ENCODE assay signal across 8 cellular contexts in genomic region chr12:57896139-57896436, GRCh38. TPM values are rescaled to one million over a fixed set of nuclear protein-coding genes. Genes with fewer than 3 reads are reported as not detected.
A peak's percentile ranks its signal among the peaks of the same experiment; 100 is the strongest.
DNase-seq lines count a peak whose midpoint lies in the region; ATAC-seq and TF ChIP-seq lines count a peak whose summit lies in the region.

No MANE protein-coding gene starts in this region.

- no peaks in the 10 kb centered on the region for H3K9me3 ChIP-seq in skeletal muscle tissue (ENCODE audit: control insufficient read depth in 3 of 3, low read length in 3 of 3)

- no peaks in the 10 kb centered on the region for H3K27me3 ChIP-seq in skeletal muscle tissue (ENCODE audit: control insufficient read depth in 3 of 3, insufficient read depth in 3 of 3, low read length in 3 of 3)

- ATAC-seq in left ventricle myocardium superior (peak; percentile 0), GM19397 (IDR thresholded peaks at IDR 0.05; ENCODE audit: unreplicated experiment) (no peak)

- H3K36me3 ChIP-seq in skeletal muscle tissue (ENCODE audit: control insufficient read depth in 3 of 3, insufficient read depth in 3 of 3, low read length in 3 of 3) = no peaks in the 10 kb centered on the region

- DNase-seq in HCEC 1CT = peak; percentile 32
- peak; percentile 38 for DNase-seq in left ventricle myocardium superior
- DNase-seq in MV-4-11 (lab: John Stamatoyannopoulos, UW) = no peak
- DNase-seq in iPS-NIHi11 (ENCODE audit: low spot score) = no peak
- no peak for DNase-seq in NCI-H1436 treated with DMSO at 0.1 percent for 48 hours (lab: John Stamatoyannopoulos, UW)

- peaks cover 69 to 74% (median 72%) of the 10 kb centered on the region in 3 donors for H3K4me1 ChIP-seq in skeletal muscle tissue (ENCODE audit: control insufficient read depth in 3 of 3, insufficient read depth in 3 of 3, low read length in 3 of 3)

- H3K4me3 ChIP-seq in WI38 (ENCODE audit: low read depth, low read length) = peak overlapping the region; percentile 53
- peak overlapping the region; percentile 67 to 77 (median 71) for H3K4me3 ChIP-seq in skeletal muscle tissue (ENCODE audit: low read length in 3 of 3)

- peak overlapping the region; percentile 82 to 96 (median 84) for H3K9ac ChIP-seq in skeletal muscle tissue (ENCODE audit: low read depth in 1 of 3, low read length in 3 of 3)

- TF ChIP-seq CTCF in WI38 (IDR thresholded peaks at IDR 0.05; ENCODE audit: low read depth, low read length) = no peak

- H3K27ac ChIP-seq in skeletal muscle tissue (ENCODE audit: low read depth, low read length) = peak overlapping the region; percentile 98

- intact Hi-C loops in left ventricle myocardium superior (cut with micrococcal nuclease) = loop anchor here (5.0 kb wide), 1 partner anchor 64 kb away; no protein-coding TSS in a partner anchor

RNA-seq across cellular contexts. Expression of gene ATP23, which starts 45.3 kb away (rescaled TPM):
- total RNA-seq in left ventricle myocardium superior (8.3 TPM), skeletal muscle tissue (8.9 TPM)

RNA-seq across cellular contexts. Expression of gene CTDSP2, which starts 49.6 kb away (rescaled TPM):
- total RNA-seq in left ventricle myocardium superior = 104 TPM
- total RNA-seq in skeletal muscle tissue = 51.1 TPM

Comparison
In these comparisons a context has a peak if more than half of its experiments do, and no peak if none do; other contexts are left out.
1. DNase-seq: peak in HCEC 1CT (single experiment) and left ventricle myocardium superior (single experiment); none in MV-4-11 (single experiment), iPS-NIHi11 (single experiment) and NCI-H1436 treated with DMSO at 0.1 percent for 48 hours (single experiment).